ENCODE assay signal across 17 cellular contexts in the genomic region with DNA sequence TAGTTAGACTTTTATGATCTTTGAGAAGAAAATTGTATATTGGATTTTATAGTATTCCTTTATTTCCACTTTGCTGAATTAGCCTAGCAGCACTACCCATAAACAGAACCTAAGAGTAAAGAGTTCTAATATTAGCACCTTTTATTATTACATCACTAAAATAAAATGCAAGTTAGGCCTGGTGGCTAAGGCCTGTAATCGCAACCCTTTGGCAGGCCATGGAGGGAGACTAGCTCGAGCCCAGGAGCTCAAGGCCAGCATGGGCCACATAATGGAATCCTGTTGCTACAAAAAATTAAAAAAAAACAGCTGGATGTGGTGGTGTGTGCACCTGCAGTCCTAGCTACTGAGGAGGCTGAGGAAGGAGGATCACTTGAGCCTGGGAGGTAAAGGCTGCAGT.
"Had no signal": no experiment of that assay in that cellular context is flagged by ENCODE, and none has a peak within 500 bp of the region (broad histone marks: within the 10 kb centered on the region; RNA-seq: fewer than 3 reads in every experiment).

No MANE protein-coding gene starts in this region.

- H3K27ac Mint-ChIP-seq: activated CD4-positive, alpha-beta T cell treated with anti-CD3 and anti-CD28 coated beads, Interleukin-2, amount 10 ng/mL, durations not matched to agents 24 days and 14 days; activated naive CD8-positive, alpha-beta T cell treated with anti-CD3 and anti-CD28 coated beads, Interleukin-2, amount 50 U/mL, for 24 hours; naive thymus-derived CD8-positive, alpha-beta T cell had no signal

- DNase-seq: activated CD4-positive, alpha-beta T cell treated with anti-CD3 and anti-CD28 coated beads, Interleukin-2, amount 10 ng/mL, durations not matched to agents 24 days and 14 days; activated naive CD4-positive, alpha-beta T cell treated with Interleukin-2 at 50 U/mL for 16 hours; activated naive CD8-positive, alpha-beta T cell treated with anti-CD3 and anti-CD28 coated beads, Interleukin-2, amount 50 U/mL, for 24 hours; caudate nucleus; cortex of kidney; effector CD8-positive, alpha-beta T cell; gastrocnemius medialis; mucosa of descending colon; naive thymus-derived CD8-positive, alpha-beta T cell; sigmoid colon; stimulated activated CD4-positive, alpha-beta T cell treated with anti-CD3 and anti-CD28 coated beads, Interleukin-12 subunit alpha, Interleukin-12 subunit beta, amount 100 ng/mL, for 4 hours; stimulated activated naive CD4-positive, alpha-beta T cell; substantia nigra; T-helper 1 cell; upper lobe of left lung had no signal

- H3K4me3 Mint-ChIP-seq: activated CD4-positive, alpha-beta T cell treated with anti-CD3 and anti-CD28 coated beads, Interleukin-2, amount 10 ng/mL, durations not matched to agents 24 days and 14 days; activated naive CD8-positive, alpha-beta T cell treated with anti-CD3 and anti-CD28 coated beads, Interleukin-2, amount 50 U/mL, for 24 hours; naive thymus-derived CD8-positive, alpha-beta T cell had no signal

- H3K36me3 Mint-ChIP-seq: naive thymus-derived CD8-positive, alpha-beta T cell had no signal

- H3K36me3 ChIP-seq: gastrocnemius medialis, sigmoid colon, upper lobe of left lung had no signal

- H3K4me3 ChIP-seq: gastrocnemius medialis, lung, mucosa of descending colon, sigmoid colon, upper lobe of left lung had no signal

- ATAC-seq: activated naive CD8-positive, alpha-beta T cell treated with anti-CD3 and anti-CD28 coated beads, Interleukin-2, amount 50 U/mL, for 24 hours; gastrocnemius medialis; mucosa of descending colon; naive thymus-derived CD8-positive, alpha-beta T cell had no signal

- H3K9me3 Mint-ChIP-seq: activated CD4-positive, alpha-beta T cell treated with anti-CD3 and anti-CD28 coated beads, Interleukin-2, amount 10 ng/mL, durations not matched to agents 24 days and 14 days; activated naive CD8-positive, alpha-beta T cell treated with anti-CD3 and anti-CD28 coated beads, Interleukin-2, amount 50 U/mL, for 24 hours had no signal

- H3K27ac ChIP-seq: gastrocnemius medialis, sigmoid colon, upper lobe of left lung, VCaP had no signal

- H3K27me3 Mint-ChIP-seq: activated CD4-positive, alpha-beta T cell treated with anti-CD3 and anti-CD28 coated beads, Interleukin-2, amount 10 ng/mL, durations not matched to agents 24 days and 14 days; activated naive CD8-positive, alpha-beta T cell treated with anti-CD3 and anti-CD28 coated beads, Interleukin-2, amount 50 U/mL, for 24 hours had no signal

- H3K27me3 ChIP-seq: gastrocnemius medialis, sigmoid colon, upper lobe of left lung had no signal

- H3K4me1 Mint-ChIP-seq: activated CD4-positive, alpha-beta T cell treated with anti-CD3 and anti-CD28 coated beads, Interleukin-2, amount 10 ng/mL, durations not matched to agents 24 days and 14 days; activated naive CD8-positive, alpha-beta T cell treated with anti-CD3 and anti-CD28 coated beads, Interleukin-2, amount 50 U/mL, for 24 hours; naive thymus-derived CD8-positive, alpha-beta T cell had no signal

- H3K4me1 ChIP-seq: gastrocnemius medialis, sigmoid colon, upper lobe of left lung had no signal

- H3K9me3 ChIP-seq: gastrocnemius medialis, mucosa of descending colon, sigmoid colon, upper lobe of left lung had no signal
